In genomic region chr13:66563076-66563475, GRCh38 we compare ENCODE assay signal across 20 cellular contexts.
A peak's percentile ranks its signal among the peaks of the same experiment; 100 is the strongest.
DNase-seq lines count a peak whose midpoint lies in the region; ATAC-seq and TF ChIP-seq lines count a peak whose summit lies in the region.
"Had no signal": no experiment of that assay in that cellular context is flagged by ENCODE, and none has a peak within 500 bp of the region (broad histone marks: within the 10 kb centered on the region; RNA-seq: fewer than 3 reads in every experiment).

No MANE protein-coding gene starts in this region.

- WGBS in endodermal cell (ENCODE audit: insufficient coverage in 1 of 2, insufficient read length in 1 of 2), 2 experiments: 80 to 85% methylated on average over 3 of the region's 3 CpGs

- H3K36me3 ChIP-seq in DND-41 (ENCODE audit: insufficient read depth, low read length) (no peaks in the 10 kb centered on the region), endodermal cell (ENCODE audit: control insufficient read depth, insufficient read depth, low read length) (no peaks in the 10 kb centered on the region)
- no peaks in the 10 kb centered on the region for H3K36me3 ChIP-seq in CD4-positive, alpha-beta memory T cell (ENCODE audit: insufficient read depth, low read length)
- H3K36me3 ChIP-seq: SJCRH30 had no signal

- H3K27ac ChIP-seq in DND-41 (ENCODE audit: low read length) (no peak overlapping the region), endodermal cell (ENCODE audit: low read depth, low read length) (no peak overlapping the region)
- no peak overlapping the region for H3K27ac ChIP-seq in CD4-positive, alpha-beta memory T cell (ENCODE audit: low read depth, low read length)
- H3K27ac ChIP-seq: C4-2B, SJCRH30 had no signal

- no peaks in the 10 kb centered on the region for H3K27me3 ChIP-seq in DND-41 (ENCODE audit: insufficient read depth, low read length, poor library complexity)
- no peaks in the 10 kb centered on the region for H3K27me3 ChIP-seq in endodermal cell (ENCODE audit: control insufficient read depth, insufficient read depth, low read length, poor library complexity, severe bottlenecking)
- H3K27me3 ChIP-seq in CD4-positive, alpha-beta memory T cell (ENCODE audit: insufficient read depth, low read length): no peaks in the 10 kb centered on the region
- H3K27me3 ChIP-seq: SJCRH30 had no signal

- no peak for ATAC-seq in DND-41 (ENCODE audit: insufficient read depth, low read depth)
- ATAC-seq in GM21447 (IDR thresholded peaks at IDR 0.05; ENCODE audit: unreplicated experiment): no peak
- ATAC-seq: GM12878, T-cell had no signal

- H3K4me3 Mint-ChIP-seq in HFFc6 (no peak overlapping the region), endodermal cell (no peak overlapping the region)
- no peak overlapping the region for H3K4me3 Mint-ChIP-seq in CD4-positive, alpha-beta memory T cell
- H3K4me3 Mint-ChIP-seq: T-cell had no signal

- H3K27me3 Mint-ChIP-seq in HFFc6 (ENCODE audit: insufficient read depth) (no peaks in the 10 kb centered on the region), endodermal cell (ENCODE audit: insufficient read depth) (no peaks in the 10 kb centered on the region)
- no peaks in the 10 kb centered on the region for H3K27me3 Mint-ChIP-seq in CD4-positive, alpha-beta memory T cell
- H3K27me3 Mint-ChIP-seq: T-cell had no signal

- CTCF ChIA-PET in CD4-positive, alpha-beta memory T cell (lab: Charles Lee; ENCODE audit: partially characterized antibody): no interaction called here

- H3K9ac ChIP-seq in DND-41 (ENCODE audit: low read depth, low read length) (no peak overlapping the region), endodermal cell (ENCODE audit: extremely low read depth, low read length, poor library complexity, severe bottlenecking) (no peak overlapping the region)

- H3K27ac Mint-ChIP-seq in HFFc6 (peak overlapping the region; percentile 4; the same call in 1 of the 2 replicates), endodermal cell (peak overlapping the region; percentile 31)
- no peak overlapping the region for H3K27ac Mint-ChIP-seq in CD4-positive, alpha-beta memory T cell
- H3K27ac Mint-ChIP-seq: T-cell had no signal

- H3K4me2 ChIP-seq in DND-41 (ENCODE audit: insufficient read depth, low read length): no peak overlapping the region

- intact Hi-C loops in CD4-positive, alpha-beta memory T cell (cut with micrococcal nuclease): no loop called here

- H3K4me1 Mint-ChIP-seq in HFFc6 (ENCODE audit: low read depth): peaks cover 16% of the 10 kb centered on the region
- H3K4me1 Mint-ChIP-seq in endodermal cell: peaks cover 19% of the 10 kb centered on the region
- no peaks in the 10 kb centered on the region for H3K4me1 Mint-ChIP-seq in CD4-positive, alpha-beta memory T cell
- H3K4me1 Mint-ChIP-seq: T-cell had no signal

- H3K4me3 ChIP-seq in DND-41 (ENCODE audit: low read depth in 1 of 2, low read length in 2 of 2) (no peak overlapping the region), endodermal cell (ENCODE audit: low read length) (peak overlapping the region; percentile 6)
- no peak overlapping the region for H3K4me3 ChIP-seq in CD4-positive, alpha-beta memory T cell (ENCODE audit: low read length in 2 of 2)
- H3K4me3 ChIP-seq: GM12878, SJCRH30 had no signal

- no peak for DNase-seq in DND-41
- no peak for DNase-seq in HFFc6
- peak; percentile 41 for DNase-seq in OCI-M1 (lab: John Stamatoyannopoulos, UW)
- DNase-seq in endodermal cell: no peak
- no peak for DNase-seq in CD4-positive, alpha-beta memory T cell
- no peak for DNase-seq in nucleus accumbens (lab: John Stamatoyannopoulos, UW)
- DNase-seq in NCI-H524 treated with DMSO at 0.1 percent for 48 hours (lab: John Stamatoyannopoulos, UW): no peak
- DNase-seq: GOT3, KBM-7, MM.1S, NCI-H1048, NCI-H1436 treated with DMSO at 0.1 percent for 48 hours, NCI-H2029 treated with DMSO at 0.1 percent for 48 hours, NCI-H446 treated with DMSO at 0.1 percent for 48 hours, NCI-H69, SJCRH30, T-cell had no signal

- TF ChIP-seq CTCF in DND-41 (IDR thresholded peaks at IDR 0.05; ENCODE audit: borderline replicate concordance, extremely low read depth, low read length, poor library complexity, severe bottlenecking) (no peak), HFFc6 (IDR thresholded peaks at IDR 0.05) (no peak), endodermal cell (conservative IDR thresholded peaks at IDR 0.05) (no peak)

- H3K79me2 ChIP-seq in DND-41 (ENCODE audit: insufficient read depth, low read length): no peaks in the 10 kb centered on the region

- H3K9me3 ChIP-seq in DND-41 (ENCODE audit: insufficient read depth, low read length, severe bottlenecking) (no peaks in the 10 kb centered on the region), endodermal cell (ENCODE audit: control insufficient read depth, low read length) (peaks cover 21% of the 10 kb centered on the region)
- no peaks in the 10 kb centered on the region for H3K9me3 ChIP-seq in CD4-positive, alpha-beta memory T cell (ENCODE audit: control insufficient read depth in 1 of 2, low read length in 2 of 2)
- H3K9me3 ChIP-seq: SJCRH30 had no signal

- POLR2A ChIA-PET in CD4-positive, alpha-beta memory T cell (lab: Charles Lee; ENCODE audit: partially characterized antibody): no interaction called here

- no peaks in the 10 kb centered on the region for H3K4me1 ChIP-seq in DND-41 (ENCODE audit: insufficient read depth, low read length)
- peaks cover 3% of the 10 kb centered on the region for H3K4me1 ChIP-seq in endodermal cell (ENCODE audit: control insufficient read depth, insufficient read depth, low read length)
- no peaks in the 10 kb centered on the region for H3K4me1 ChIP-seq in CD4-positive, alpha-beta memory T cell (ENCODE audit: insufficient read depth, low read length)

- H4K20me1 ChIP-seq in DND-41 (ENCODE audit: insufficient read depth, low read length): no peaks in the 10 kb centered on the region

- peak overlapping the region; percentile 39; the same call in 1 of the 2 replicates for H2AFZ ChIP-seq in DND-41 (ENCODE audit: low read depth, low read length)

- H3K9me3 Mint-ChIP-seq in HFFc6 (no peaks in the 10 kb centered on the region), endodermal cell (peaks cover 19% of the 10 kb centered on the region)
- peaks cover 0 to 16% (median 3%) of the 10 kb centered on the region in 8 donors for H3K9me3 Mint-ChIP-seq in CD4-positive, alpha-beta memory T cell

- H3K36me3 Mint-ChIP-seq in HFFc6 (ENCODE audit: low read depth) (no peaks in the 10 kb centered on the region), endodermal cell (ENCODE audit: low read depth) (peaks cover 1% of the 10 kb centered on the region)
- H3K36me3 Mint-ChIP-seq in CD4-positive, alpha-beta memory T cell: no peaks in the 10 kb centered on the region
- H3K36me3 Mint-ChIP-seq: T-cell had no signal

Comparison
In these comparisons a context has a peak if more than half of its experiments do, and no peak if none do; other contexts are left out.
1. H3K27ac Mint-ChIP-seq: peak in HFFc6 (single experiment) and endodermal cell (single experiment); none in CD4-positive, alpha-beta memory T cell (0 of 7).